1 cellular context compared by ENCODE assay signal in genomic region chr1:109817881-109818280, GRCh38.
TF ChIP-seq lines count a peak whose summit lies in the region.

No MANE protein-coding gene starts in this region.

TF ChIP-seq in K562, 482 proteins besides CTCF, POLR2A, EP300 and RAD21 (continued from another document):
- TF ChIP-seq ZBTB49 (CRISPR knock-in tag; IDR thresholded peaks at IDR 0.05; ENCODE audit: borderline replicate concordance), result no peak
- no peak for TF ChIP-seq ZNF384 (IDR thresholded peaks at IDR 0.05; ENCODE audit: low read depth, low read length)
- no peak for TF ChIP-seq KLF13 (tag; IDR thresholded peaks at IDR 0.05; ENCODE audit: borderline replicate concordance, low read depth)
- no peak for TF ChIP-seq ZBTB40 (IDR thresholded peaks at IDR 0.05)
- no peak for TF ChIP-seq ZBTB40 (CRISPR knock-in tag; IDR thresholded peaks at IDR 0.05)
- no peak for TF ChIP-seq ID3 (CRISPR knock-in tag; IDR thresholded peaks at IDR 0.05)
- TF ChIP-seq ID3 (tag; IDR thresholded peaks at IDR 0.05), result no peak
- TF ChIP-seq ZNF79 (CRISPR knock-in tag; IDR thresholded peaks at IDR 0.05; ENCODE audit: low read depth), result no peak
- TF ChIP-seq NCOA1 (IDR thresholded peaks at IDR 0.05; ENCODE audit: low read depth), result no peak
TF ChIP-seq in K562: peak in this region for 0.
